ENCODE assay signal across 12 cellular contexts in the genomic region with DNA sequence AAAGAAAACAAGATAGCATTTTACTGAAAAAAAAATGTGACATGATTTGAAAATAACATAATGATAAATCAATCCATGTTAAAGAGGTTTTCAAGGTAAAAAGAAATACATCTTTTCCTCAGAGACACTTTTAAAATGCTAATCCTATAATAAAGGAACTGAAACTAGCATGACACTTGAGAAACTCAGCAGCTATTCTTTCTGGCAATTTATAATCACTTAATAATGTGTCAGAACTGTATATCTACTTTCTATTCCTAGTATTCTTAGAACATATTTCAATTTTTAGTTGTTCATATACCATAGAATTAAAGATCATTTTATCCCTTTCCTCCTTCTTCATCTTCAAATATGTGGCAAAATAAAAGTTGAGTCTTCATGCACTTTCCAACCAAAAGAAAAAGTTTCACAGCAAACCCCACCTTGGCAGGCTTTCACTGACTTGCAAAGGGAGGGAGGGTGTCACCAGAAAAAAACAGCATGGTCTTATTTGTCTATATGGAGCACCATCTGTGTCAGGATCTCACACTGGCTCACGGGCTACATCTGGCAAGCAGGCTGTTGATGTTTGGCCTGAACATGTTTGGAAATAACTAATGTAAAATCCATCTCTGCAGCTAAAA. TPM values are rescaled to one million over a fixed set of nuclear protein-coding genes. Genes with fewer than 3 reads are reported as not detected.
DNase-seq lines count a peak whose midpoint lies in the region; ATAC-seq and TF ChIP-seq lines count a peak whose summit lies in the region.
"Had no signal": no experiment of that assay in that cellular context is flagged by ENCODE, and none has a peak within 500 bp of the region (broad histone marks: within the 10 kb centered on the region; RNA-seq: fewer than 3 reads in every experiment).

No MANE protein-coding gene starts in this region.

- H3K9me3 Mint-ChIP-seq in stimulated activated effector memory CD8-positive, alpha-beta T cell treated with anti-CD3 and anti-CD28 coated beads, Interleukin-12 subunit alpha, Interleukin-12 subunit beta, amount 100 ng/mL, for 72 hours: no peaks in the 10 kb centered on the region
- H3K9me3 Mint-ChIP-seq: T-helper 2 cell treated with Interferon-gamma antibody and Interleukin-4, amounts not matched to agents 5 μg/mL and 100 μg/mL, for 36 hours had no signal

- H2AFZ ChIP-seq in SU-DHL-6 (ENCODE audit: low read depth, low read length, severe bottlenecking): no peak overlapping the region

- no peak overlapping the region for H3K4me3 ChIP-seq in SU-DHL-6 (ENCODE audit: insufficient read depth, low read length, poor library complexity, severe bottlenecking)
- no peak overlapping the region for H3K4me3 ChIP-seq in suprapubic skin
- H3K4me3 ChIP-seq: vagina had no signal

- H3K27ac ChIP-seq in SU-DHL-6 (ENCODE audit: low read depth, low read length) (no peak overlapping the region), suprapubic skin (no peak overlapping the region)
- H3K27ac ChIP-seq: vagina had no signal

- WGBS in suprapubic skin: 36% methylated on average over 1 of the region's 1 CpG

- H3K36me3 ChIP-seq in SU-DHL-6 (ENCODE audit: low read length) (no peaks in the 10 kb centered on the region), suprapubic skin (no peaks in the 10 kb centered on the region)
- H3K36me3 ChIP-seq: vagina had no signal

- no peaks in the 10 kb centered on the region for H4K20me1 ChIP-seq in SU-DHL-6 (ENCODE audit: low read depth, low read length)

- DNase-seq in SKM-1 treated with dmso at 0.1 percent for 144 hours (lab: John Stamatoyannopoulos, UW; ENCODE audit: unreplicated experiment): no peak
- DNase-seq in NCI-H1436 treated with DMSO at 0.1 percent for 48 hours (lab: John Stamatoyannopoulos, UW): no peak
- DNase-seq in stimulated activated effector memory CD8-positive, alpha-beta T cell treated with anti-CD3 and anti-CD28 coated beads, Interleukin-12 subunit alpha, Interleukin-12 subunit beta, amount 100 ng/mL, for 72 hours (ENCODE audit: low spot score in 2 of 2): no peak
- no peak for DNase-seq in suprapubic skin (ENCODE audit: low spot score in 2 of 2)
- DNase-seq: activated effector memory CD4-positive, alpha-beta T cell treated with Interleukin-2 at 50 U/mL for 16 hours; NCI-H2029 treated with DMSO at 0.1 percent for 48 hours had no signal

- H3F3A ChIP-seq in SU-DHL-6 (ENCODE audit: insufficient read depth): no peaks in the 10 kb centered on the region; the same call in 1 of the 2 replicates

- H3K4me3 Mint-ChIP-seq in stimulated activated effector memory CD8-positive, alpha-beta T cell treated with anti-CD3 and anti-CD28 coated beads, Interleukin-12 subunit alpha, Interleukin-12 subunit beta, amount 100 ng/mL, for 72 hours: no peak overlapping the region
- H3K4me3 Mint-ChIP-seq: T-helper 2 cell treated with Interferon-gamma antibody and Interleukin-4, amounts not matched to agents 5 μg/mL and 100 μg/mL, for 36 hours had no signal

- no peak for TF ChIP-seq CTCF in SU-DHL-6 (IDR thresholded peaks at IDR 0.05; ENCODE audit: insufficient read depth, low read length, poor library complexity, severe bottlenecking)
- TF ChIP-seq CTCF in suprapubic skin (IDR thresholded peaks at IDR 0.05): no peak

- H3K9me3 ChIP-seq in SU-DHL-6 (ENCODE audit: insufficient read depth, low read length) (no peaks in the 10 kb centered on the region), suprapubic skin (no peaks in the 10 kb centered on the region)
- H3K9me3 ChIP-seq: vagina had no signal

- H3K4me2 ChIP-seq in SU-DHL-6 (ENCODE audit: low read depth, low read length, poor library complexity, severe bottlenecking): peak overlapping the region; percentile 16

- TF ChIP-seq EP300 in suprapubic skin (IDR thresholded peaks at IDR 0.05): no peak

- no peaks in the 10 kb centered on the region for H3K79me2 ChIP-seq in SU-DHL-6 (ENCODE audit: insufficient read depth, low read length)

- H3K9me2 ChIP-seq in SU-DHL-6 (replicated peaks; ENCODE audit: insufficient read depth, low read length): no peaks in the 10 kb centered on the region

- no peak for TF ChIP-seq POLR2A in suprapubic skin (IDR thresholded peaks at IDR 0.05)

- H3K27ac Mint-ChIP-seq in stimulated activated effector memory CD8-positive, alpha-beta T cell treated with anti-CD3 and anti-CD28 coated beads, Interleukin-12 subunit alpha, Interleukin-12 subunit beta, amount 100 ng/mL, for 72 hours: no peak overlapping the region
- H3K27ac Mint-ChIP-seq: T-helper 2 cell treated with Interferon-gamma antibody and Interleukin-4, amounts not matched to agents 5 μg/mL and 100 μg/mL, for 36 hours had no signal

- ATAC-seq in GM18858 (IDR thresholded peaks at IDR 0.05; ENCODE audit: unreplicated experiment) (peak; percentile 77), GM21619 (IDR thresholded peaks at IDR 0.05; ENCODE audit: unreplicated experiment) (peak; percentile 82), HG03196 (IDR thresholded peaks at IDR 0.05; ENCODE audit: unreplicated experiment) (peak; percentile 73)
- ATAC-seq in stimulated activated effector memory CD8-positive, alpha-beta T cell treated with anti-CD3 and anti-CD28 coated beads, Interleukin-12 subunit alpha, Interleukin-12 subunit beta, amount 100 ng/mL, for 72 hours: no peak

- no peaks in the 10 kb centered on the region for H3K4me1 ChIP-seq in suprapubic skin
- H3K4me1 ChIP-seq: vagina had no signal

- no peak overlapping the region for H3K9ac ChIP-seq in SU-DHL-6 (ENCODE audit: low read length)

- no peaks in the 10 kb centered on the region for H3K36me3 Mint-ChIP-seq in stimulated activated effector memory CD8-positive, alpha-beta T cell treated with anti-CD3 and anti-CD28 coated beads, Interleukin-12 subunit alpha, Interleukin-12 subunit beta, amount 100 ng/mL, for 72 hours

- no peaks in the 10 kb centered on the region for H3K4me1 Mint-ChIP-seq in stimulated activated effector memory CD8-positive, alpha-beta T cell treated with anti-CD3 and anti-CD28 coated beads, Interleukin-12 subunit alpha, Interleukin-12 subunit beta, amount 100 ng/mL, for 72 hours

- H3K27me3 ChIP-seq in SU-DHL-6 (ENCODE audit: low read length) (no peaks in the 10 kb centered on the region), suprapubic skin (no peaks in the 10 kb centered on the region)
- H3K27me3 ChIP-seq: vagina had no signal

RNA-seq across cellular contexts. Expression of gene FHL5, which starts 48.5 kb away (rescaled TPM):
- 10 to 100 TPM in 1 of 4 donors, 1 to 10 TPM in 3; 2.5 to 12.6 (median 6.9) TPM for total RNA-seq in suprapubic skin
